8 cellular contexts compared by ENCODE assay signal in genomic region chr1:150577557-150578277, GRCh38. TPM values are rescaled to one million over a fixed set of nuclear protein-coding genes. Genes with fewer than 3 reads are reported as not detected.
DNase-seq lines count a peak whose midpoint lies in the region; ATAC-seq lines count a peak whose summit lies in the region.

No MANE protein-coding gene starts in this region.

- H3K4me3 Mint-ChIP-seq in dendritic cell treated with granulocyte-macrophage colony-stimulating factor and Interleukin-4, amounts not matched to agents 40 ng/mL and 50 ng/mL, for 4 days = peak overlapping the region; percentile 84
- peak overlapping the region; percentile 94 to 99 (median 97) for H3K4me3 Mint-ChIP-seq in naive thymus-derived CD8-positive, alpha-beta T cell

- H3K4me1 Mint-ChIP-seq in dendritic cell treated with granulocyte-macrophage colony-stimulating factor and Interleukin-4, amounts not matched to agents 40 ng/mL and 50 ng/mL, for 4 days (ENCODE audit: low read depth) = peaks cover 42% of the 10 kb centered on the region
- H3K4me1 Mint-ChIP-seq in naive thymus-derived CD8-positive, alpha-beta T cell = peaks cover 23 to 55% (median 44%) of the 10 kb centered on the region in 4 donors

- POLR2A ChIA-PET in naive thymus-derived CD8-positive, alpha-beta T cell (lab: Charles Lee) = interaction anchor here (0.5 to 16.4 kb wide), 8 partner anchors 14 to 689 kb away, joined by 3 to 1195 read pairs (median 4); partner anchors contain the start of genes ANP32E, ENSA and RPRD2

- intact Hi-C loops in dendritic cell treated with granulocyte-macrophage colony-stimulating factor and Interleukin-4, amounts not matched to agents 40 ng/mL and 50 ng/mL, for 4 days (cut with micrococcal nuclease) = loop anchor here (2.0 kb wide), 2 partner anchors 17 to 43 kb away; no protein-coding TSS in a partner anchor

- DNase-seq in DMS 273 (lab: John Stamatoyannopoulos, UW; ENCODE audit: unreplicated experiment) (peak; percentile 98), DMS 273 treated with DMSO at 0.1 percent for 48 hours (lab: John Stamatoyannopoulos, UW) (no peak), NCI-H748 treated with DMSO at 0.1 percent for 48 hours (lab: John Stamatoyannopoulos, UW) (peak; percentile 21), SKM-1 treated with dmso at 0.1 percent for 144 hours (lab: John Stamatoyannopoulos, UW; ENCODE audit: unreplicated experiment) (no peak)
- DNase-seq in naive thymus-derived CD8-positive, alpha-beta T cell = peak in 6 of 10 donors; percentile 40 to 81 (median 64)

- no peaks in the 10 kb centered on the region for H3K9me3 Mint-ChIP-seq in dendritic cell treated with granulocyte-macrophage colony-stimulating factor and Interleukin-4, amounts not matched to agents 40 ng/mL and 50 ng/mL, for 4 days
- H3K9me3 Mint-ChIP-seq in naive thymus-derived CD8-positive, alpha-beta T cell = peaks cover 0 to 4% (median 0%) of the 10 kb centered on the region in 9 donors

- peaks cover 70% of the 10 kb centered on the region for H3K36me3 Mint-ChIP-seq in dendritic cell treated with granulocyte-macrophage colony-stimulating factor and Interleukin-4, amounts not matched to agents 40 ng/mL and 50 ng/mL, for 4 days (ENCODE audit: low read depth)
- H3K36me3 Mint-ChIP-seq in naive thymus-derived CD8-positive, alpha-beta T cell = peaks cover 38 to 65% (median 64%) of the 10 kb centered on the region in 3 donors

- H3K27me3 Mint-ChIP-seq in dendritic cell treated with granulocyte-macrophage colony-stimulating factor and Interleukin-4, amounts not matched to agents 40 ng/mL and 50 ng/mL, for 4 days = no peaks in the 10 kb centered on the region
- H3K27me3 Mint-ChIP-seq in naive thymus-derived CD8-positive, alpha-beta T cell = no peaks in the 10 kb centered on the region

- H3K27ac Mint-ChIP-seq in dendritic cell treated with granulocyte-macrophage colony-stimulating factor and Interleukin-4, amounts not matched to agents 40 ng/mL and 50 ng/mL, for 4 days = peak overlapping the region; percentile 95
- H3K27ac Mint-ChIP-seq in naive thymus-derived CD8-positive, alpha-beta T cell = peak overlapping the region; percentile 95 to 99 (median 98)

- ATAC-seq in naive thymus-derived CD8-positive, alpha-beta T cell = peak; percentile 16 to 48
- ATAC-seq in GM19463 (IDR thresholded peaks at IDR 0.05; ENCODE audit: unreplicated experiment) = no peak
- no peak for ATAC-seq in GM18907 (IDR thresholded peaks at IDR 0.05; ENCODE audit: unreplicated experiment)

RNA-seq across cellular contexts. Expression of gene MCL1, which starts 1.7 kb away (rescaled TPM):
- 100 to 1,000 TPM; 291 TPM for total RNA-seq in naive thymus-derived CD8-positive, alpha-beta T cell
- 100 to 1,000 TPM; 125 to 170 (median 146) TPM for polyA plus RNA-seq in naive thymus-derived CD8-positive, alpha-beta T cell

RNA-seq across cellular contexts. Expression of gene ADAMTSL4, which starts 28.5 kb away (rescaled TPM):
- total RNA-seq in naive thymus-derived CD8-positive, alpha-beta T cell = under 1 TPM; 0.16 to 0.29 TPM
- polyA plus RNA-seq in naive thymus-derived CD8-positive, alpha-beta T cell = under 1 TPM in 1 of 3 donors, not detected in 2; 0.32 TPM

RNA-seq across cellular contexts. Expression of gene ENSA, which starts 51.7 kb away (rescaled TPM):
- 100 to 1,000 TPM; 115 to 117 TPM for total RNA-seq in naive thymus-derived CD8-positive, alpha-beta T cell
- 10 to 100 TPM; 55.2 to 64.4 (median 63.7) TPM for polyA plus RNA-seq in naive thymus-derived CD8-positive, alpha-beta T cell

Comparison
In these comparisons a context has a peak if more than half of its experiments do, and no peak if none do; other contexts are left out.
1. DNase-seq: peak in DMS 273 (single experiment), NCI-H748 treated with DMSO at 0.1 percent for 48 hours (single experiment) and naive thymus-derived CD8-positive, alpha-beta T cell (6 of 10); none in DMS 273 treated with DMSO at 0.1 percent for 48 hours (single experiment) and SKM-1 treated with dmso at 0.1 percent for 144 hours (single experiment).
2. ATAC-seq: peak in naive thymus-derived CD8-positive, alpha-beta T cell (2 of 2); none in GM19463 (single experiment) and GM18907 (single experiment).